ENCODE assay signal across 8 cellular contexts in the genomic region with DNA sequence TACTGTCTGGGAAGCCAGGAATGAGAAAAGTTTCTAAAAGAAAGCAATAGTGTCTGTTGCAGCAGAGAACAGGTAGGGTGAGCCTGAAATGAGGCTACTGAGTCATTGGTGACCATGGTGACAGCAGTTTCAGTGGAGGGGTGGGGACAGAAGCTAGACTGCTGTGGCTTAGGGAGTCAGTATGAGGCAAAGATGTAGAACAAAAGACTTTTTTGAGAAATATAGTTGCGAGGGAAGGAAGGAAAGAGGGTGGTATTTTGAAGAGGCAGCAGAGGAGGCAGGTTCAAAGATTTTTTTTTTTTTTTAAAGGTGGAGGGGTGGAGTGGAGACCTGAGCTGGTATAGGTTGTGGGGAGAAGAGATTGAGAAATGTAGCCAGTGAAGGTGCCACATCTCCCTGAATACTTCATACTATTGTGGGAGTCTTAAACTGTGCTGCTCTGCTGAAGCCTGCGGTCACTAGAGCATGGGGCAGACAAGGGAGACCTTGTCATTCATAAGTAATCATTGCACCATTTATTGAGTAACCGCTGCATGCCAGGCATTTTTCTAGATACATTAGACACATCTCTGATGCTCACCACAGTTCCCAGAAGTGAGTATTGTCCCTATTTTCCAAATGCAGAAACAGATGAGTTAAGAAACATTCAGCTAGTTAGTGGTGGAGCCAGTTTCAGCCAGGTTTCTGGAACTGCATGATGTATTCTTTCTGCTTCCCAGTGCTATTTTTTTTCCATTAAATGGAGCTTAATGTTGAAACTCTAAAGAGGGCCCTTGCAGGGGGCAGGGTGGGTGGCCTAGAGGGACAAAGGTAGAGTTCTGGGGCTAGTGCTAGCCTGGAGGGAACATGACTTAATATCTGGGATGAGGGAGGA. TPM values are rescaled to one million over a fixed set of nuclear protein-coding genes. Genes with fewer than 3 reads are reported as not detected.
DNase-seq lines count a peak whose midpoint lies in the region; ATAC-seq and TF ChIP-seq lines count a peak whose summit lies in the region.

No MANE protein-coding gene starts in this region.

- H3K36me3 Mint-ChIP-seq in dendritic cell treated with granulocyte-macrophage colony-stimulating factor and Interleukin-4, amounts not matched to agents 40 ng/mL and 50 ng/mL, for 4 days (ENCODE audit: low read depth): no peaks in the 10 kb centered on the region
- H3K36me3 Mint-ChIP-seq in osteocyte (ENCODE audit: unreplicated experiment): no peaks in the 10 kb centered on the region

- H3K9me3 ChIP-seq in left ventricle myocardium inferior (replicated peaks) (no peaks in the 10 kb centered on the region), aorta (ENCODE audit: control insufficient read depth, low read length) (no peaks in the 10 kb centered on the region)

- 76 to 85% methylated on average over 3 of the region's 3 CpGs for WGBS in aorta, 2 donors

- DNase-seq in left cardiac atrium (no peak), left ventricle myocardium inferior (no peak), osteocyte (ENCODE audit: extremely low spot score, unreplicated experiment) (no peak), aorta (no peak), NCI-H2227 treated with DMSO at 0.1 percent for 48 hours (lab: John Stamatoyannopoulos, UW) (no peak)
- DNase-seq in activated CD4-positive, alpha-beta T cell treated with anti-CD3 and anti-CD28 coated beads for 4 hours: peak; percentile 61 to 71

- peaks cover 50% of the 10 kb centered on the region for H3K4me1 Mint-ChIP-seq in dendritic cell treated with granulocyte-macrophage colony-stimulating factor and Interleukin-4, amounts not matched to agents 40 ng/mL and 50 ng/mL, for 4 days (ENCODE audit: low read depth)
- peaks cover 22% of the 10 kb centered on the region for H3K4me1 Mint-ChIP-seq in osteocyte (ENCODE audit: unreplicated experiment)

- ATAC-seq in left cardiac atrium (peak; percentile 63 to 65), HG03558 (IDR thresholded peaks at IDR 0.05; ENCODE audit: extremely low read depth, unreplicated experiment) (peak; percentile 63), aorta (ENCODE audit: low FRiP score) (peak; percentile 42)

- no peaks in the 10 kb centered on the region for H3K27me3 Mint-ChIP-seq in dendritic cell treated with granulocyte-macrophage colony-stimulating factor and Interleukin-4, amounts not matched to agents 40 ng/mL and 50 ng/mL, for 4 days
- H3K27me3 Mint-ChIP-seq in osteocyte (ENCODE audit: unreplicated experiment): no peaks in the 10 kb centered on the region

- H3K4me3 Mint-ChIP-seq in dendritic cell treated with granulocyte-macrophage colony-stimulating factor and Interleukin-4, amounts not matched to agents 40 ng/mL and 50 ng/mL, for 4 days: no peak overlapping the region
- no peak overlapping the region for H3K4me3 Mint-ChIP-seq in osteocyte (ENCODE audit: unreplicated experiment)

- H3K27ac ChIP-seq in left ventricle myocardium inferior (replicated peaks) (no peak overlapping the region), aorta (ENCODE audit: low read depth in 1 of 2, low read length in 2 of 2) (no peak overlapping the region)

- H3K9me3 Mint-ChIP-seq in dendritic cell treated with granulocyte-macrophage colony-stimulating factor and Interleukin-4, amounts not matched to agents 40 ng/mL and 50 ng/mL, for 4 days: no peaks in the 10 kb centered on the region
- no peaks in the 10 kb centered on the region for H3K9me3 Mint-ChIP-seq in osteocyte (ENCODE audit: unreplicated experiment)

- H3K4me3 ChIP-seq in left ventricle myocardium inferior: no peak overlapping the region
- H3K4me3 ChIP-seq in aorta (ENCODE audit: low read length in 2 of 2): no peak overlapping the region

- H3K36me3 ChIP-seq in left ventricle myocardium inferior (no peaks in the 10 kb centered on the region), aorta (ENCODE audit: control insufficient read depth in 1 of 2, insufficient read depth in 2 of 2, low read length in 1 of 2) (no peaks in the 10 kb centered on the region)

- intact Hi-C loops in left cardiac atrium (cut with DNase I) (no loop called here), left ventricle myocardium inferior (cut with micrococcal nuclease) (no loop called here), aorta (cut with DNase I) (no loop called here)
- intact Hi-C loops in dendritic cell treated with granulocyte-macrophage colony-stimulating factor and Interleukin-4, amounts not matched to agents 40 ng/mL and 50 ng/mL, for 4 days (cut with micrococcal nuclease): no loop called here

- H3K4me1 ChIP-seq in left ventricle myocardium inferior: peaks cover 39% of the 10 kb centered on the region
- peaks cover 2 to 3% of the 10 kb centered on the region in 2 donors for H3K4me1 ChIP-seq in aorta (ENCODE audit: control insufficient read depth in 1 of 2, insufficient read depth in 2 of 2, low read length in 2 of 2)

- TF ChIP-seq CTCF in left ventricle myocardium inferior (IDR thresholded peaks at IDR 0.05; ENCODE audit: borderline replicate concordance): no peak
- no peak for TF ChIP-seq CTCF in osteocyte (IDR thresholded peaks at IDR 0.05)

- H3K27me3 ChIP-seq in left ventricle myocardium inferior (ENCODE audit: low read depth): peaks cover 50% of the 10 kb centered on the region
- H3K27me3 ChIP-seq in aorta (ENCODE audit: control insufficient read depth in 1 of 2, insufficient read depth in 2 of 2, low read length in 1 of 2): no peaks in the 10 kb centered on the region

- H3K27ac Mint-ChIP-seq in dendritic cell treated with granulocyte-macrophage colony-stimulating factor and Interleukin-4, amounts not matched to agents 40 ng/mL and 50 ng/mL, for 4 days: peak overlapping the region; percentile 36
- H3K27ac Mint-ChIP-seq in osteocyte (ENCODE audit: unreplicated experiment): peak overlapping the region; percentile 51

RNA-seq across cellular contexts. Expression of gene STIM1, which starts 49.9 kb away (rescaled TPM):
- total RNA-seq in left cardiac atrium: 10 to 100 TPM; 21.4 to 25.8 TPM
- total RNA-seq in left ventricle myocardium inferior: 32.0 TPM
- total RNA-seq in osteocyte: 45.2 and 46.9 TPM in 2 replicates
- total RNA-seq in aorta: 10 to 100 TPM; 63.4 to 69.5 TPM
- polyA plus RNA-seq in aorta: 10 to 100 TPM; 14.9 to 34.1 TPM

Comparison
In these comparisons a context has a peak if more than half of its experiments do, and no peak if none do; other contexts are left out.
1. DNase-seq: peak in activated CD4-positive, alpha-beta T cell treated with anti-CD3 and anti-CD28 coated beads for 4 hours (2 of 2); none in left cardiac atrium (single experiment), left ventricle myocardium inferior (single experiment), osteocyte (single experiment), aorta (0 of 2) and NCI-H2227 treated with DMSO at 0.1 percent for 48 hours (single experiment).
2. Peak in every context shown above with its lines, with median percentiles within 50 percentile points of each other: ATAC-seq.